18 cellular contexts compared by ENCODE assay signal in the genomic region with DNA sequence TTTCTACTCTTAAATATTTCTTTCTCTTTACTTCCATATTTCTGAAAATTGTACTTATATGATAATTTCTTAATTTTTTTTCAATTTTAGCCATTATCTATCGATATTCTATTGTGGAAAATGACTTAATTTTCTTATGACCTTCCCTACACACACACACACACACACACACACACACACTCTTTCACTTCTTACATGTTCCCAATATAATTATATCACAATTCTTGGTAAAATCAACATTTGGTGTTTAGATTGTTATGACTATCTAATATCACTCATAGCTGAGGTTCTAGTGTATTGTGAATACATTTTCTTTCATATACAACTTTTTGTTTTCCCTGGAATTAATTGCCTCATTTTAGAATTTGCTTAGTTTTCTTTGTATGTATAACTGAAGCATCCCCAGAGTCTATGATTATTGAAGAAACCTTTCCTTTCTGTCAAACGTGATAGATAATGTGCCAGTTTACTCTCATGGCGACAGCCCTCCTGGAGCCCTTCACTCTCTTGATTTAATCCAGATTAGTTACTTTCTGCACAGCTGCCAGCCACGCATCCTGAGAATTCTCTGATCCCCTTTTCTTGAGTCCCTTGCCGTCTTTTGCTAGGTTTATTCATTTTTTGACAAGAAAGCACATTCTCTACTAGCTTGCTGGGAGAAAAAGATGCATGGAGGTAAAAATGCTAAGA.
DNase-seq lines count a peak whose midpoint lies in the region; ATAC-seq and TF ChIP-seq lines count a peak whose summit lies in the region.
"Had no signal": no experiment of that assay in that cellular context is flagged by ENCODE, and none has a peak within 500 bp of the region (broad histone marks: within the 10 kb centered on the region; RNA-seq: fewer than 3 reads in every experiment).

No MANE protein-coding gene starts in this region.

- POLR2A ChIA-PET in HEK293 (lab: Yijun Ruan, JAX): interaction anchor here (0.6 kb wide), 1 partner anchor 13 kb away, joined by 3 read pairs; no protein-coding TSS in a partner anchor

- CTCF ChIA-PET in HEK293 (lab: Yijun Ruan, JAX): interaction anchor here (0.5 kb wide), 1 partner anchor 14 kb away, joined by 5 read pairs; no protein-coding TSS in a partner anchor

- H3K36me3 ChIP-seq in HEK293 (ENCODE audit: control insufficient read depth in 2 of 2, insufficient read depth in 1 of 2, low read length in 2 of 2) (no peaks in the 10 kb centered on the region), WERI-Rb-1 (no peaks in the 10 kb centered on the region), mucosa of descending colon (ENCODE audit: low read depth) (no peaks in the 10 kb centered on the region)
- H3K36me3 ChIP-seq: BE2C had no signal

- TF ChIP-seq CTCF in HEK293 (tag by site-specific recombination; IDR thresholded peaks at IDR 0.05) (no peak), WERI-Rb-1 (IDR thresholded peaks at IDR 0.05; ENCODE audit: low read depth, low read length) (no peak), mucosa of descending colon (IDR thresholded peaks at IDR 0.05) (no peak)

- no peak overlapping the region for H3K27ac ChIP-seq in HEK293 (ENCODE audit: extremely low read depth, low read depth, low read length)
- H3K27ac ChIP-seq in WERI-Rb-1: peak overlapping the region; percentile 80

- H3K9me3 ChIP-seq in HEK293 (ENCODE audit: control insufficient read depth, insufficient read depth, low read depth, low read length): no peaks in the 10 kb centered on the region
- H3K9me3 ChIP-seq in WERI-Rb-1 (ENCODE audit: severe bottlenecking): no peaks in the 10 kb centered on the region
- H3K9me3 ChIP-seq in mucosa of descending colon: no peaks in the 10 kb centered on the region
- H3K9me3 ChIP-seq: BE2C had no signal

- no peaks in the 10 kb centered on the region for H3K27me3 ChIP-seq in WERI-Rb-1 (ENCODE audit: insufficient read depth, low read depth, severe bottlenecking)
- H3K27me3 ChIP-seq: BE2C had no signal

- no peaks in the 10 kb centered on the region for H3K4me1 ChIP-seq in HEK293 (ENCODE audit: control insufficient read depth, insufficient read depth, low read length)
- H3K4me1 ChIP-seq in mucosa of descending colon (ENCODE audit: low read depth): no peaks in the 10 kb centered on the region

- no peak for ATAC-seq in GM18517 (IDR thresholded peaks at IDR 0.05; ENCODE audit: unreplicated experiment)
- no peak for ATAC-seq in mucosa of descending colon
- ATAC-seq: HCT116 had no signal

- DNase-seq in NCI-H524 treated with DMSO at 0.1 percent for 48 hours (lab: John Stamatoyannopoulos, UW) (peak; percentile 32), WERI-Rb-1 (peak; percentile 79), mucosa of descending colon (no peak), NCI-H1436 (lab: John Stamatoyannopoulos, UW) (no peak)
- DNase-seq: ACHN; BE2C; C1 segment of cervical spinal cord; CD4-positive, CD25-positive, alpha-beta regulatory T cell; CD8-positive, alpha-beta memory T cell; COR-L47; DMS153; DMS79; GDM1; GOT3; H7 had no signal

- intact Hi-C loops in mucosa of descending colon (cut with DNase I, micrococcal nuclease): no loop called here

- H3K4me3 ChIP-seq in HEK293 (ENCODE audit: low read depth, low read length) (no peak overlapping the region), WERI-Rb-1 (ENCODE audit: low read depth, low read length) (peak overlapping the region; percentile 0), mucosa of descending colon (no peak overlapping the region)

TF ChIP-seq in HEK293, 187 proteins besides CTCF, POLR2A, EP300 and RAD21:
- no peak for TF ChIP-seq YY1 (tag by site-specific recombination; IDR thresholded peaks at IDR 0.05)
- no peak for TF ChIP-seq ZNF266 (tag by site-specific recombination; IDR thresholded peaks at IDR 0.05; ENCODE audit: low read depth)
- TF ChIP-seq, protein P1, sequence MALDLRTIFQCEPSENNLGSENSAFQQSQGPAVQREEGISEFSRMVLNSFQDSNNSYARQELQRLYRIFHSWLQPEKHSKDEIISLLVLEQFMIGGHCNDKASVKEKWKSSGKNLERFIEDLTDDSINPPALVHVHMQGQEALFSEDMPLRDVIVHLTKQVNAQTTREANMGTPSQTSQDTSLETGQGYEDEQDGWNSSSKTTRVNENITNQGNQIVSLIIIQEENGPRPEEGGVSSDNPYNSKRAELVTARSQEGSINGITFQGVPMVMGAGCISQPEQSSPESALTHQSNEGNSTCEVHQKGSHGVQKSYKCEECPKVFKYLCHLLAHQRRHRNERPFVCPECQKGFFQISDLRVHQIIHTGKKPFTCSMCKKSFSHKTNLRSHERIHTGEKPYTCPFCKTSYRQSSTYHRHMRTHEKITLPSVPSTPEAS (tag by site-specific recombination; IDR thresholded peaks at IDR 0.05): peak; percentile 28; the same call in 1 of the 2 replicates

Comparison
In these comparisons a context has a peak if more than half of its experiments do, and no peak if none do; other contexts are left out.
1. DNase-seq: peak in NCI-H524 treated with DMSO at 0.1 percent for 48 hours (single experiment) and WERI-Rb-1 (single experiment); none in mucosa of descending colon (0 of 3) and NCI-H1436 (single experiment).